Comparison of ENCODE assay signal across 21 cellular contexts in genomic region chr13:24123761-24124160, GRCh38.
"Had no signal": no experiment of that assay in that cellular context is flagged by ENCODE, and none has a peak within 500 bp of the region (broad histone marks: within the 10 kb centered on the region; RNA-seq: fewer than 3 reads in every experiment).

No MANE protein-coding gene starts in this region.

- H3K27me3 ChIP-seq: MG63, SJCRH30 had no signal

- H3K4me1 ChIP-seq: SJCRH30 had no signal

- DNase-seq: IMR-90, Karpas-422, KG1, MG63, NCI-H1092, NCI-H1436, NCI-H187, NCI-H2029, NCI-H2081 treated with DMSO at 0.1 percent for 48 hours, NCI-H2171, NCI-H226, NCI-H446, NCI-H510A, NCI-H524 treated with DMSO at 0.1 percent for 48 hours, NCI-H69, NCI-H774, RPMI8226, SHP77 treated with DMSO at 0.1 percent for 48 hours, SJCRH30 had no signal

- H3K4me3 ChIP-seq: MG63, SJCRH30 had no signal

- H3K9me3 ChIP-seq: MG63, SJCRH30 had no signal

- ATAC-seq: HepG2, SK-N-SH treated with all-trans-retinoic acid at 6 μM for 48 hours had no signal

- H3K36me3 ChIP-seq: MG63, SJCRH30 had no signal

- H3K27ac ChIP-seq: SJCRH30 had no signal
